ENCODE assay signal across 8 cellular contexts in the genomic region with DNA sequence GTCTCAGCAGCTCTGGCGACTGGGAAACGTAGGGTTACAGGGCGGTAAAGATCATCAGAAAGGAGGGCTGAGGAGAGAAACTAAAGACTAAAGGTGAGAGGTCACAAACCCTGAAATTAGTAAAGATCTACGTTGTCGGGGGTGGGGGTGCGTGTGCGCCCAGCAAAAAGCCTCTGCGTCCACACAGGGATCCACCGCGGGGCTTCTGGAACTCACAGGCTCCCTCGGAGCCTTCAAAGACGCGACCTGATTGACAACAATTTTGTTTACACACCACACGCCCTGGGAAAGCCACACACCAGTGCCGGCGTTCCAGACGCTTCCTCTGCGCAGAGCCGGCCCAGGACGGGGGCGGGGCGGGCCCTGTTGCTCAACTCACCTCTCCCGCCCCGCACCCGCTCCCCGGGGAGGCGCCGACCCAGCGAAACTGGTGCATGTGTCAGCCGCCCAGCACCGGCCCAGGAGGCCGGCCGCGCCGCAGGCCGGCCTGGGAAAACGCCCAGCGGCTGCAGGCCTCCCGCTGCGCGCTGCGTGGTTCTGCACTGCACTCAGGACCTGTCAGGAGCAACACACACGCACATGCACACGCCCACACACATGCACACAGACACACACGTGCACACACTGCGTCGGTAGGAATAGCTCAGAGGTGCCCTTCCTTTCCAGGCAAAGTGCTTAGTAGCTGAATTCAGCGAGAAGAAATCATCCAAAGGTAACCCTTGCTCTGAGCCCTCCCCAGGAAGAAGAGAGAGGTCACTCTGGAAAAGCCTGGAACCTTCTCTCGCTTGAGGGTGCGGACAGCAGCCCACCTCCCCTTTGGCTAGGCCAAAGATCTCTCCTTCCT. TPM values are rescaled to one million over a fixed set of nuclear protein-coding genes. Genes with fewer than 3 reads are reported as not detected.
A peak's percentile ranks its signal among the peaks of the same experiment; 100 is the strongest.
DNase-seq lines count a peak whose midpoint lies in the region; TF ChIP-seq lines count a peak whose summit lies in the region.

No MANE protein-coding gene starts in this region.

- H3K36me3 Mint-ChIP-seq in MCF 10A (ENCODE audit: insufficient read depth, unreplicated experiment), result no peaks in the 10 kb centered on the region

- no peaks in the 10 kb centered on the region for H3K9me3 Mint-ChIP-seq in MCF 10A (ENCODE audit: unreplicated experiment)

- no peaks in the 10 kb centered on the region for H3K27me3 Mint-ChIP-seq in MCF 10A (ENCODE audit: insufficient read depth, unreplicated experiment)

- no peak overlapping the region for H3K4me3 ChIP-seq in WERI-Rb-1 (ENCODE audit: low read depth, low read length)

- POLR2A ChIA-PET in MCF 10A (lab: Yijun Ruan, JAX), result interaction anchor here (0.5 to 5.0 kb wide), 39 partner anchors 9 to 1405 kb away, joined by 3 to 196 read pairs (median 7); a partner anchor contains a TSS

- no peaks in the 10 kb centered on the region for H3K36me3 ChIP-seq in WERI-Rb-1

- BruUV-seq in MCF 10A (replicated peaks; lab: Mats Ljungman, UMichigan), result TSS peak; percentile 69

- peak overlapping the region; percentile 69 for H3K27ac ChIP-seq in WERI-Rb-1

- intact Hi-C loops in MCF 10A (cut with micrococcal nuclease), result loop anchor here (1.0 kb wide), 2 partner anchors 33 to 57 kb away; a partner anchor contains a TSS

- CTCF ChIA-PET in MCF 10A (lab: Yijun Ruan, JAX), result interaction anchor here (0.5 to 1.6 kb wide), 10 partner anchors 11 to 367 kb away, joined by 3 to 7 read pairs (median 4); no protein-coding TSS in a partner anchor

- H3K9me3 ChIP-seq in WERI-Rb-1 (ENCODE audit: severe bottlenecking), result no peaks in the 10 kb centered on the region

- H3K27ac Mint-ChIP-seq in MCF 10A (ENCODE audit: low read depth, unreplicated experiment), result peak overlapping the region; percentile 97

- H3K27me3 ChIP-seq in WERI-Rb-1 (ENCODE audit: insufficient read depth, low read depth, severe bottlenecking), result no peaks in the 10 kb centered on the region

- DNase-seq in COLO668 (lab: John Stamatoyannopoulos, UW; ENCODE audit: unreplicated experiment), result peak; percentile 85
- peak; percentile 75 for DNase-seq in GM20000 (ENCODE audit: low spot score)
- DNase-seq in HPDE6-E6E7 (ENCODE audit: extremely low spot score), result peak; percentile 70
- no peak for DNase-seq in WERI-Rb-1
- peak; percentile 97 for DNase-seq in MCF 10A (ENCODE audit: unreplicated experiment)
- peak; percentile 98 for DNase-seq in islet precursor cell
- peak; percentile 67 for DNase-seq in stimulated activated CD4-positive, alpha-beta T cell treated with anti-CD3 and anti-CD28 coated beads, Interleukin-12 subunit alpha, Interleukin-12 subunit beta, amount 100 ng/mL, for 4 hours
- DNase-seq in cerebellar nuclear complex (lab: John Stamatoyannopoulos, UW), result no peak

- peaks cover 22% of the 10 kb centered on the region for H3K4me1 Mint-ChIP-seq in MCF 10A (ENCODE audit: insufficient read depth, unreplicated experiment)

- H3K4me3 Mint-ChIP-seq in MCF 10A (ENCODE audit: unreplicated experiment), result peak overlapping the region; percentile 68

- no peak for TF ChIP-seq CTCF in GM20000 (IDR thresholded peaks at IDR 0.05; ENCODE audit: extremely low read depth, missing control alignments)
- TF ChIP-seq CTCF in WERI-Rb-1 (IDR thresholded peaks at IDR 0.05; ENCODE audit: low read depth, low read length), result no peak
- TF ChIP-seq CTCF in MCF 10A (IDR thresholded peaks at IDR 0.05; ENCODE audit: unreplicated experiment), result no peak

RNA-seq across cellular contexts. Expression of a gene that starts 57.2 kb away (rescaled TPM):
- 62.2 and 63.9 TPM in 2 replicates for total RNA-seq in MCF 10A (2022)

Comparison
In these comparisons a context has a peak if more than half of its experiments do, and no peak if none do; other contexts are left out.
1. DNase-seq: peak in COLO668 (single experiment), GM20000 (single experiment), HPDE6-E6E7 (single experiment), MCF 10A (single experiment), islet precursor cell (single experiment) and stimulated activated CD4-positive, alpha-beta T cell treated with anti-CD3 and anti-CD28 coated beads, Interleukin-12 subunit alpha, Interleukin-12 subunit beta, amount 100 ng/mL, for 4 hours (single experiment); none in WERI-Rb-1 (single experiment) and cerebellar nuclear complex (0 of 2).